Comparison of ENCODE assay signal across 14 cellular contexts in genomic region chr7:1535695-1536094, GRCh38. TPM values are rescaled to one million over a fixed set of nuclear protein-coding genes. Genes with fewer than 3 reads are reported as not detected.
DNase-seq lines count a peak whose midpoint lies in the region; ATAC-seq and TF ChIP-seq lines count a peak whose summit lies in the region.
"Had no signal": no experiment of that assay in that cellular context is flagged by ENCODE, and none has a peak within 500 bp of the region (broad histone marks: within the 10 kb centered on the region; RNA-seq: fewer than 3 reads in every experiment).

No MANE protein-coding gene starts in this region.

- peak; percentile 9 for DNase-seq in Daoy (ENCODE audit: low read depth)
- peak; percentile 54 for DNase-seq in astrocyte of the spinal cord (ENCODE audit: low read depth, low spot score)
- peak; percentile 71 for DNase-seq in spleen
- no peak for DNase-seq in NCI-H510A (lab: John Stamatoyannopoulos, UW)
- no peak for DNase-seq in NCI-H2171 treated with DMSO at 0.1 percent for 48 hours (lab: John Stamatoyannopoulos, UW)
- DNase-seq: activated effector memory CD4-positive, alpha-beta T cell treated with Interleukin-2 at 50 U/mL for 16 hours; central memory CD4-positive, alpha-beta T cell; immature natural killer cell; NCI-H2081 treated with DMSO at 0.1 percent for 48 hours had no signal

- TF ChIP-seq CTCF in astrocyte of the spinal cord (IDR thresholded peaks at IDR 0.05; ENCODE audit: low read depth, low read length): no peak
- TF ChIP-seq CTCF in spleen (IDR thresholded peaks at IDR 0.05 in 8 of 11, conservative IDR thresholded peaks at IDR 0.05 in 3 of 11): no peak

- intact Hi-C loops in spleen (cut with DNase I; ENCODE audit: low total_unique reads): no loop called here

- in situ Hi-C loops in astrocyte of the spinal cord (cut with HindIII; ENCODE audit: low sequenced_read_pairs): no loop called here

- H3K4me3 ChIP-seq in astrocyte of the spinal cord (ENCODE audit: low read depth, low read length) (no peak overlapping the region), spleen (no peak overlapping the region)

- peak overlapping the region; percentile 62 for H3K27ac ChIP-seq in layer of hippocampus (ENCODE audit: low read depth, low read length)
- peak overlapping the region in 3 of 8 donors; percentile 79 to 86 (median 85) for H3K27ac ChIP-seq in spleen

- ATAC-seq in GM18517 (IDR thresholded peaks at IDR 0.05; ENCODE audit: unreplicated experiment) (no peak), HG03565 (IDR thresholded peaks at IDR 0.05; ENCODE audit: unreplicated experiment) (no peak)
- ATAC-seq: natural killer cell treated with Interleukin-12 subunit alpha and Interleukin-12 subunit beta and Interleukin-15 and Interleukin-18, amount 100 ng/mL, for 72 hours had no signal

- WGBS in spleen, 5 donors: 67 to 76% (median 72%) methylated on average over 11 to 15 of the region's 15 CpGs

- H3K36me3 ChIP-seq in spleen: peaks cover 0 to 63% (median 24%) of the 10 kb centered on the region in 6 donors

- H3K9me3 ChIP-seq in spleen: no peaks in the 10 kb centered on the region

- H3K27me3 ChIP-seq in layer of hippocampus (ENCODE audit: control insufficient read depth, insufficient read depth, low read length): no peaks in the 10 kb centered on the region
- no peaks in the 10 kb centered on the region for H3K27me3 ChIP-seq in spleen (replicated peaks in 1 of 7)

- H3K4me1 ChIP-seq in spleen: peaks cover 17 to 78% (median 51%) of the 10 kb centered on the region in 6 donors

- TF ChIP-seq POLR2A in spleen (IDR thresholded peaks at IDR 0.05): no peak

RNA-seq across cellular contexts. Expression of gene MAFK, which starts 5.2 kb away (rescaled TPM):
- total RNA-seq in Daoy (2014; rRNA removed; shearing (Covaris generic)): 19.8 and 25.8 TPM in 2 replicates
- 10 to 100 TPM; 11.2 to 36.6 (median 27.0) TPM for total RNA-seq in spleen
- 10 to 100 TPM in 2 of 3 donors, 1 to 10 TPM in 1; 8.9 to 30.4 (median 10.3) TPM for polyA plus RNA-seq in spleen

RNA-seq across cellular contexts. Expression of gene TMEM184A, which starts 20.3 kb away (rescaled TPM):
- total RNA-seq in Daoy (2014; rRNA removed; shearing (Covaris generic)): 1.7 and 5.9 TPM in 2 replicates
- total RNA-seq in spleen: under 1 TPM in 3 of 7 donors, not detected in 4; 0.17 to 0.39 (median 0.28) TPM
- polyA plus RNA-seq in spleen: under 1 TPM; 0.09 to 0.26 (median 0.15) TPM
- total RNA-seq: CD4-positive, alpha-beta memory T cell; natural killer cell treated with Interleukin-12 subunit alpha and Interleukin-12 subunit beta and Interleukin-15 and Interleukin-18, amount 100 ng/mL, for 72 hours had no signal
- polyA plus RNA-seq: CD4-positive, alpha-beta memory T cell; immature natural killer cell had no signal

RNA-seq across cellular contexts. Expression of gene INTS1, which starts 31.5 kb away (rescaled TPM):
- total RNA-seq in Daoy (2014; rRNA removed; shearing (Covaris generic)): 42.9 and 61.6 TPM in 2 replicates
- 10 to 100 TPM; 47.3 to 95.7 (median 79.0) TPM for total RNA-seq in spleen
- 100 to 1,000 TPM in 1 of 3 donors, 10 to 100 TPM in 2; 51.4 to 126 (median 80.3) TPM for polyA plus RNA-seq in spleen

RNA-seq across cellular contexts. Expression of gene PSMG3, which starts 34.1 kb away (rescaled TPM):
- total RNA-seq in Daoy (2014; rRNA removed; shearing (Covaris generic)): 107 and 130 TPM in 2 replicates
- 10 to 100 TPM; 18.2 to 41.1 (median 23.0) TPM for total RNA-seq in spleen
- 10 to 100 TPM; 84.5 to 89.9 (median 86.7) TPM for polyA plus RNA-seq in spleen

Comparison
In these comparisons a context has a peak if more than half of its experiments do, and no peak if none do; other contexts are left out.
1. DNase-seq: peak in Daoy (single experiment), astrocyte of the spinal cord (single experiment) and spleen (single experiment); none in NCI-H510A (single experiment) and NCI-H2171 treated with DMSO at 0.1 percent for 48 hours (single experiment).